ENCODE assay signal across 8 cellular contexts in the genomic region with DNA sequence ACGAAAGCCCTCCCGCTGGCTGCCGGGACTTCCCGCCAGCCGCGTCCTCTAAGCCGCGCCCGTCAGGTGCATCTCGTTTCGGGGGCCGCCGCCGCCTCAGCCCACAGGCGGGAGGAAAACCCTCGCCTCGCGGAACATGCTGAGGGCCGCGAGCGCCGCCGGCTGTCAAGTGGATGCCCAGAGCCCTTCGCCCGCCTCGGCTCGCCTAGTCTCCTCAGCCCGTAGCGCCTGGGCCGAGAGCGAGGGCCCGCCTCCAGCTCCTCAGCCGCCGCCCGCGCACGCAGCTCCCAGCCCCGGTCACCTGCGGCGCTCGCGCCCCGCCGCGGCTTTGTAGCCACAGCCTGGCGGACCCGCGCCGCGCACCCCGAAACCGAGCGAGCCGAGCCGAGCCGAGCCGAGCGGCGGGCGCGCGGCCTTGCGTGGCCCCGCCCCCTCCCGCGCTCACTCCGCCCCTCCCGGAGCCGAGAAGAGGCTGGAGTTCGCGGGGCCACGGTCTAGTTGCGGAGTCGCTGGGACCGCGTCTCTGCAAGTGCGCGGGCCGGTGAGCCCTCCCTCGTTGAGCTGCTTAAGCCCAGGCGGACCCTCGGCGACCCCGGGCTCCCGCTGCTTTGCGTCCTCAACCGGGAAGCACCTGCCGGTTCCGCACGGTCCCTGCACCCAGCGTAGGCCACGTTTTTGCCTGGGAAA. TPM values are rescaled to one million over a fixed set of nuclear protein-coding genes. Genes with fewer than 3 reads are reported as not detected.
A peak's percentile ranks its signal among the peaks of the same experiment; 100 is the strongest.
DNase-seq lines count a peak whose midpoint lies in the region; ATAC-seq, FAIRE-seq and TF ChIP-seq lines count a peak whose summit lies in the region.

A gene (minus strand): TSS at position 382 of the 687 bp plus-strand sequence. CDS start 450 bp downstream, outside the sequence.

- intact Hi-C loops in GM12878 (cut with micrococcal nuclease; ENCODE audit: unreplicated experiment), result loop anchor here (5.0 kb wide), 1 partner anchor 125 kb away; no protein-coding TSS in a partner anchor
- intact Hi-C loops in sigmoid colon (cut with DNase I), result loop anchor here (2.0 to 5.0 kb wide), 2 partner anchors 32 to 125 kb away; a partner anchor contains a TSS

- no peaks in the 10 kb centered on the region for H3K9me3 ChIP-seq in GM12878 (replicated peaks; ENCODE audit: control insufficient read depth, insufficient read depth, low read length)
- H3K9me3 ChIP-seq in iPS DF 6.9 (ENCODE audit: control insufficient read depth, insufficient read depth, low read length), result no peaks in the 10 kb centered on the region
- no peaks in the 10 kb centered on the region for H3K9me3 ChIP-seq in sigmoid colon

- RAD21 ChIA-PET in GM12878 (lab: Charles Lee; ENCODE audit: unreplicated experiment), result interaction anchor here (1.0 kb wide), 1 partner anchor 124 kb away, joined by 3 read pairs; no protein-coding TSS in a partner anchor

- peak; percentile 66 for DNase-seq in NCI-H146 treated with DMSO at 0.1 percent for 48 hours (lab: John Stamatoyannopoulos, UW; ENCODE audit: unreplicated experiment)
- DNase-seq in T1000 (lab: John Stamatoyannopoulos, UW), result peak; percentile 53
- no peak for DNase-seq in GM12878 (ENCODE audit: low read depth, low spot score)
- DNase-seq in iPS DF 6.9 (ENCODE audit: low read depth, low spot score), result peak; percentile 22
- peak; percentile 89 for DNase-seq in sigmoid colon
- DNase-seq in H54 (ENCODE audit: insufficient read length, low spot score), result no peak

- CTCF ChIA-PET in GM12878 (lab: Yijun Ruan, JAX), result no interaction called here

- H3K4me2 ChIP-seq in GM12878 (ENCODE audit: control insufficient read depth, insufficient read depth), result peak within 1 kb of the TSS; percentile 86

- H3K9ac ChIP-seq in GM12878 (ENCODE audit: control insufficient read depth, insufficient read depth, low read length), result no peak within 1 kb of the TSS; the same call in 1 of the 2 replicates

- TF ChIP-seq POLR2A in GM12878 (IDR thresholded peaks at IDR 0.05; ENCODE audit: low read depth, low read length), result peak; percentile 57; the same call in 1 of the 2 replicates
- TF ChIP-seq POLR2A in sigmoid colon (IDR thresholded peaks at IDR 0.05), result no peak
- TF ChIP-seq POLR2A in H54 (IDR thresholded peaks at IDR 0.05; ENCODE audit: low read depth, low read length), result no peak

- no peaks in the 10 kb centered on the region for H4K20me1 ChIP-seq in GM12878 (ENCODE audit: control insufficient read depth, insufficient read depth)

- no peak for FAIRE-seq in GM12878 (lab: Jason Lieb, UNC)
- no peak for FAIRE-seq in H54 (lab: Jason Lieb, UNC)

- TF ChIP-seq EP300 in GM12878 (IDR thresholded peaks at IDR 0.05; ENCODE audit: borderline replicate concordance in 1 of 2, control insufficient read depth in 1 of 2, low read depth in 2 of 2, low read length in 2 of 2) (no peak), sigmoid colon (IDR thresholded peaks at IDR 0.05) (no peak)

- H3K27ac ChIP-seq in GM12878 (ENCODE audit: control insufficient read depth, insufficient read depth) (no peak within 1 kb of the TSS), iPS DF 6.9 (ENCODE audit: low read length) (no peak within 1 kb of the TSS), sigmoid colon (peak within 1 kb of the TSS; percentile 86 to 88 (median 88))

- SMC1A ChIA-PET in GM12878 (lab: Charles Lee; ENCODE audit: uncharacterized antibody, unreplicated experiment), result no interaction called here

- H3K36me3 ChIP-seq in GM12878 (ENCODE audit: control insufficient read depth in 2 of 2, insufficient read depth in 2 of 2, low read length in 1 of 2) (no peaks in the 10 kb centered on the region), iPS DF 6.9 (ENCODE audit: control insufficient read depth, insufficient read depth, low read length) (no peaks in the 10 kb centered on the region), sigmoid colon (no peaks in the 10 kb centered on the region)

- no TSS peak for BruUV-seq in GM12878 (replicated peaks; lab: Mats Ljungman, UMichigan)

- peak; percentile 92 for ATAC-seq in GM18498 (IDR thresholded peaks at IDR 0.05; ENCODE audit: unreplicated experiment)
- peak; percentile 87 for ATAC-seq in HG02884 (IDR thresholded peaks at IDR 0.05; ENCODE audit: unreplicated experiment)
- ATAC-seq in GM12878, result peak; percentile 95

- H3K27me3 ChIP-seq in GM12878 (replicated peaks in 1 of 2; ENCODE audit: control insufficient read depth in 2 of 2, insufficient read depth in 2 of 2, low read length in 1 of 2) (peaks cover 2 to 13% of the 10 kb centered on the region in 2 experiments; a peak in 3 of 4 replicates), iPS DF 6.9 (ENCODE audit: control insufficient read depth, insufficient read depth, low read length) (peaks cover 20% of the 10 kb centered on the region), sigmoid colon (no peaks in the 10 kb centered on the region)

- H3K4me3 ChIP-seq in GM12878 (peak within 1 kb of the TSS; percentile 71), iPS DF 6.9 (ENCODE audit: low read length) (peak within 1 kb of the TSS; percentile 53; the same call in 1 of the 2 replicates), sigmoid colon (peak within 1 kb of the TSS; percentile 59 to 84 (median 72))

- peak within 1 kb of the TSS; percentile 55 for H2AFZ ChIP-seq in GM12878 (ENCODE audit: control insufficient read depth, low read depth, low read length)

- no peaks in the 10 kb centered on the region for H3K79me2 ChIP-seq in GM12878 (ENCODE audit: control insufficient read depth, insufficient read depth, low read length)

- POLR2A ChIA-PET in GM12878 (lab: Charles Lee), result no interaction called here

- in situ Hi-C loops in GM12878 (cut with MboI), result no loop called here

- 1% methylated on average over 49 of the region's 92 CpGs for WGBS in GM12878 (ENCODE audit: insufficient coverage, insufficient replicate concordance, low lambda C conversion rate, missing lambda C conversion rate)
- WGBS in iPS DF 6.9 (ENCODE audit: insufficient coverage, insufficient read length), result no CpG with 5 or more reads among the region's 92 CpGs
- 0 to 1% methylated on average over 92 of the region's 92 CpGs for WGBS in sigmoid colon, 2 donors

- TF ChIP-seq RAD21 in GM12878 (IDR thresholded peaks at IDR 0.05; ENCODE audit: insufficient read depth, low read depth, low read length), result no peak

- TF ChIP-seq CTCF in GM12878 (IDR thresholded peaks at IDR 0.05 in 2 of 3, conservative IDR thresholded peaks at IDR 0.05 in 1 of 3; ENCODE audit: control insufficient read depth in 2 of 3, extremely low read depth in 1 of 3, insufficient read depth in 1 of 3, low read depth in 3 of 3, low read length in 3 of 3), result peak; percentile 11 to 19 (median 18); a peak in 1 of 6 replicates
- TF ChIP-seq CTCF in sigmoid colon (IDR thresholded peaks at IDR 0.05), result peak; percentile 51 to 64 (median 56)

- H3K4me1 ChIP-seq in GM12878 (ENCODE audit: control insufficient read depth, insufficient read depth, low read length) (no peaks in the 10 kb centered on the region; the same call in 1 of the 2 replicates), iPS DF 6.9 (ENCODE audit: control insufficient read depth, insufficient read depth, low read length) (no peaks in the 10 kb centered on the region), sigmoid colon (peaks cover 0 to 23% (median 13%) of the 10 kb centered on the region in 4 donors)

TF ChIP-seq in GM12878, 131 proteins besides CTCF, POLR2A, EP300 and RAD21 (continues in another document):
- TF ChIP-seq HDAC6 (IDR thresholded peaks at IDR 0.05; ENCODE audit: unreplicated experiment) (no peak), SMARCA5 (IDR thresholded peaks at IDR 0.05) (no peak), POU2F2 (IDR thresholded peaks at IDR 0.05; ENCODE audit: borderline replicate concordance, low read depth, low read length) (no peak), DPF2 (IDR thresholded peaks at IDR 0.05) (0 out of 2 replicates have a peak, but pooled peaks have one; percentile 57)
- TF ChIP-seq, protein P1, sequence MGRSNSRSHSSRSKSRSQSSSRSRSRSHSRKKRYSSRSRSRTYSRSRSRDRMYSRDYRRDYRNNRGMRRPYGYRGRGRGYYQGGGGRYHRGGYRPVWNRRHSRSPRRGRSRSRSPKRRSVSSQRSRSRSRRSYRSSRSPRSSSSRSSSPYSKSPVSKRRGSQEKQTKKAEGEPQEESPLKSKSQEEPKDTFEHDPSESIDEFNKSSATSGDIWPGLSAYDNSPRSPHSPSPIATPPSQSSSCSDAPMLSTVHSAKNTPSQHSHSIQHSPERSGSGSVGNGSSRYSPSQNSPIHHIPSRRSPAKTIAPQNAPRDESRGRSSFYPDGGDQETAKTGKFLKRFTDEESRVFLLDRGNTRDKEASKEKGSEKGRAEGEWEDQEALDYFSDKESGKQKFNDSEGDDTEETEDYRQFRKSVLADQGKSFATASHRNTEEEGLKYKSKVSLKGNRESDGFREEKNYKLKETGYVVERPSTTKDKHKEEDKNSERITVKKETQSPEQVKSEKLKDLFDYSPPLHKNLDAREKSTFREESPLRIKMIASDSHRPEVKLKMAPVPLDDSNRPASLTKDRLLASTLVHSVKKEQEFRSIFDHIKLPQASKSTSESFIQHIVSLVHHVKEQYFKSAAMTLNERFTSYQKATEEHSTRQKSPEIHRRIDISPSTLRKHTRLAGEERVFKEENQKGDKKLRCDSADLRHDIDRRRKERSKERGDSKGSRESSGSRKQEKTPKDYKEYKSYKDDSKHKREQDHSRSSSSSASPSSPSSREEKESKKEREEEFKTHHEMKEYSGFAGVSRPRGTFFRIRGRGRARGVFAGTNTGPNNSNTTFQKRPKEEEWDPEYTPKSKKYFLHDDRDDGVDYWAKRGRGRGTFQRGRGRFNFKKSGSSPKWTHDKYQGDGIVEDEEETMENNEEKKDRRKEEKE (IDR thresholded peaks at IDR 0.05), result no peak

RNA-seq across cellular contexts. Expression of the gene that starts here (rescaled TPM):
- total RNA-seq in GM12878 (2013; cell fraction: nucleolus; rRNA removed), result 0.07 TPM in 1 of 2 replicates, not detected in the other
- total RNA-seq in GM12878 (2014; rRNA removed) (0.17 and 0.38 TPM in 2 replicates), GM12878 (2014; rRNA removed; fragmentation: Illumina TruSeq; extraction: Trizol) (0.27 and 0.37 TPM in 2 replicates), GM12878 (2021) (0.19 and 0.33 TPM in 2 replicates), sigmoid colon (1 to 10 TPM; 2.5 to 6.1 (median 4.1) TPM)
- 0.14 TPM for polyA plus RNA-seq in GM12878 (2011; ENCODE audit: low read depth)
- polyA plus RNA-seq in GM12878 (2011; rRNA removed) (0.35 and 0.63 TPM in 2 replicates), GM12878 (2014; fragmentation: Illumina TruSeq; extraction: Trizol) (0.24 and 0.27 TPM in 2 replicates), GM12878 (2014; fragmentation: Nextera tagmentation; extraction: Ambion mirVana) (under 1 TPM; 0.08 to 0.11 TPM), GM12878 (2014; rRNA removed) (0.06 and 0.22 TPM in 2 replicates), GM12878 (2016; fragmentation: Nextera tagmentation; extraction: Ambion mirVana) (under 1 TPM in 1 of 2 experiments, not detected in 1; 0.09 TPM), sigmoid colon (under 1 TPM; under 0.01 to 0.69 (median 0.23) TPM)
- polyA plus RNA-seq in GM12878 (2011; cell fraction: cytosol; rRNA removed), result 0.16 and 0.18 TPM in 2 replicates
- polyA plus RNA-seq in GM12878 (2011; cell fraction: nucleus; rRNA removed), result 0.80 and 0.82 TPM in 2 replicates
- polyA plus RNA-seq in GM12878 (2012), result 0.09 and 0.13 TPM in 2 replicates
- polyA minus RNA-seq in GM12878 (2011; rRNA and poly(A)+ RNA removed), result 0.26 and 3.2 TPM in 2 replicates
- polyA minus RNA-seq in GM12878 (2011; cell fraction: cytosol; rRNA and poly(A)+ RNA removed), result 1.4 TPM in 1 of 2 replicates, not detected in the other
- 0.85 and 1.5 TPM in 2 replicates for polyA minus RNA-seq in GM12878 (2011; cell fraction: nucleus; rRNA and poly(A)+ RNA removed)

Comparison
In these comparisons a context has a peak if more than half of its experiments do, and no peak if none do; other contexts are left out.
1. DNase-seq: peak in NCI-H146 treated with DMSO at 0.1 percent for 48 hours (single experiment), T1000 (single experiment), iPS DF 6.9 (single experiment) and sigmoid colon (single experiment); none in GM12878 (single experiment) and H54 (single experiment).
2. H3K27ac ChIP-seq: peak in sigmoid colon (4 of 4); none in GM12878 (single experiment) and iPS DF 6.9 (single experiment).
3. Peak in every context shown above with its lines, with median percentiles within 50 percentile points of each other: ATAC-seq and H3K4me3 ChIP-seq.